In the genomic region with DNA sequence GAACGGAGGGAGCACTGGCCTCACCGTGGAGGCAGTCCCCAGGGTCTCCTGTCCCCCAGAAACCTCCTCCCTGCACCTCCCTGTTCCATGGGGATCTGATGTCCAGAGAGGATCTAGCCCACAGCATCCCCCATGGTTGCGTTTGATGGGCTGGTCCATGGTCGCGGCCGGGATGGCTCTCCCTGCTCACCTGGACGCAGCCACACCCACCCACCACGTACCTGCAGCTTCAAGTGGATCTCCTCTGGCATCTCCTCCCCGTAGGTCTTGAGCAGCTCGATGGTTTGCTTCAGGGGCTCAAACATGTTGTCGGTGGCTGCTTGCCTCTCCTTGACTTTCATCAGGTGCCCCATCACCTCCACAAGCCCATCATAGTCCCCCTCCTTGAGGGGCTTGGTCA, we compare ENCODE assay signal across 1 cellular context.
TF ChIP-seq lines count a peak whose summit lies in the region.

No MANE protein-coding gene starts in this region.

TF ChIP-seq in IMR-90, 13 proteins besides CTCF, POLR2A, EP300 and RAD21 (continued from another document):
- TF ChIP-seq MAZ (IDR thresholded peaks at IDR 0.05; ENCODE audit: borderline replicate concordance, low read depth, low read length) (no peak), CEBPB (IDR thresholded peaks at IDR 0.05; ENCODE audit: low read depth, low read length) (no peak), MXI1 (IDR thresholded peaks at IDR 0.05; ENCODE audit: borderline replicate concordance, low read depth, low read length) (no peak)
